In the genomic region with DNA sequence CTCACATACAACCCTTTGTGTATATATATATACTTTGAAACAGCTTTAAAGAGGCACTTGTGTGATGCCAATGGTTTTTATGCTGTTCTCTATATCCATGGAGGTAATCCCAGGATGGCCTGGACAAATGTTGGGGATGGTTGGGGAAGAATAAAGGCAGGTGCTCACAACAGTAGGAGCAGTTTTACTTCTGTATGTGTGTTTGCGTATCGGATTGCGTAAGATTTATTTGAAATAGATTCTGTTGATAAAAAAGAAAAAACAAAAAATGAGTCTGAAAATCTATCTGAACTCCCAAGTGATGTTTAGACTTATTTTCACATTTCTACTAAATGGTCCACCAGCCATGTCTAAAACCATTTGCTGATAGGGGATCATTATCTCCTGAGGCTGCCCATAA, we compare ENCODE assay signal across 32 cellular contexts.
"Had no signal": no experiment of that assay in that cellular context is flagged by ENCODE, and none has a peak within 500 bp of the region (broad histone marks: within the 10 kb centered on the region; RNA-seq: fewer than 3 reads in every experiment).

No MANE protein-coding gene starts in this region.

- H3K4me3 Mint-ChIP-seq: activated naive CD4-positive, alpha-beta T cell treated with anti-CD3 and anti-CD28 coated beads for 36 hours; activated naive CD8-positive, alpha-beta T cell treated with anti-CD3 and anti-CD28 coated beads, Interleukin-2, amount 10 ng/mL, durations not matched to agents 7 days and 5 days; effector memory CD8-positive, alpha-beta T cell; naive B cell; neural crest cell; stimulated activated naive B cell treated with anti-CD40 and anti-IgM and Interleukin-4, amounts not matched to agents 10 μg/mL and 1 μg/mL and 100 μg/mL, for 72 hours; T-helper 1 cell treated with Interleukin-12 subunit alpha and Interleukin-12 subunit beta and Interleukin-4 antibody, amounts not matched to agents 30 μg/mL and 1 μg/mL, for 36 hours had no signal

- ATAC-seq: activated CD4-positive, CD25-positive, alpha-beta regulatory T cell treated with anti-CD3 and anti-CD28 coated beads, Interleukin-2, amount 50 U/mL, for 24 hours; effector memory CD8-positive, alpha-beta T cell; esophagus mucosa; foreskin keratinocyte; pancreas; stimulated activated naive B cell treated with anti-CD40 and anti-IgM and Interleukin-4, amounts not matched to agents 10 μg/mL and 1 μg/mL and 100 μg/mL, for 72 hours had no signal

- H3K27me3 ChIP-seq: brain microvascular endothelial cell, foreskin keratinocyte, pancreas, stomach, tibial artery had no signal

- H3K36me3 ChIP-seq: prostate gland had no signal

- H3K27ac ChIP-seq: brain microvascular endothelial cell, foreskin keratinocyte, pancreas, prostate gland, stomach, tibial artery, VCaP had no signal

- H3K9me3 Mint-ChIP-seq: activated naive CD4-positive, alpha-beta T cell treated with anti-CD3 and anti-CD28 coated beads for 36 hours; activated naive CD8-positive, alpha-beta T cell treated with anti-CD3 and anti-CD28 coated beads, Interleukin-2, amount 10 ng/mL, durations not matched to agents 7 days and 5 days; effector memory CD8-positive, alpha-beta T cell; naive B cell; neural crest cell; stimulated activated naive B cell treated with anti-CD40 and anti-IgM and Interleukin-4, amounts not matched to agents 10 μg/mL and 1 μg/mL and 100 μg/mL, for 72 hours; T-helper 1 cell treated with Interleukin-12 subunit alpha and Interleukin-12 subunit beta and Interleukin-4 antibody, amounts not matched to agents 30 μg/mL and 1 μg/mL, for 36 hours had no signal

- DNase-seq: activated CD4-positive, alpha-beta T cell treated with anti-CD3 and anti-CD28 coated beads for 48 hours; activated CD4-positive, alpha-beta T cell treated with anti-CD3 and anti-CD28 coated beads, Interleukin-2, amount 50 U/mL, for 48 hours; activated CD8-positive, alpha-beta memory T cell treated with anti-CD3 and anti-CD28 coated beads for 24 hours; activated effector memory CD4-positive, alpha-beta T cell treated with anti-CD3 and anti-CD28 coated beads, Interleukin-2, amount 50 U/mL, for 16 hours; activated naive CD4-positive, alpha-beta T cell treated with anti-CD3 and anti-CD28 coated beads for 36 hours; activated naive CD8-positive, alpha-beta T cell treated with anti-CD3 and anti-CD28 coated beads, Interleukin-2, amount 10 ng/mL, durations not matched to agents 7 days and 5 days; amniotic stem cell; brain microvascular endothelial cell; caudate nucleus; cortex of kidney; effector memory CD8-positive, alpha-beta T cell; foreskin keratinocyte; kidney glomerular epithelial cell; mammary epithelial cell; naive B cell; nucleus accumbens; pancreas; stimulated activated CD4-positive, alpha-beta T cell treated with anti-CD3 and anti-CD28 coated beads, Interleukin-15, amount 100 ng/mL, for 24 hours; stimulated activated CD4-positive, alpha-beta T cell treated with anti-CD3 and anti-CD28 coated beads, Interleukin-2, amount 100 ng/mL, for 24 hours; stimulated activated naive B cell treated with anti-CD40 and anti-IgM and Interleukin-4, amounts not matched to agents 10 μg/mL and 1 μg/mL and 100 μg/mL, for 72 hours; stomach; T-helper 9 cell; tibial artery had no signal

- H3K9me3 ChIP-seq: pancreas, prostate gland, stomach, tibial artery had no signal

- H3K4me3 ChIP-seq: pancreas, prostate gland, stomach, tibial artery had no signal

- FAIRE-seq: astrocyte, endothelial cell of umbilical vein, pancreas, TTC549 had no signal

- H3K4me1 ChIP-seq: foreskin keratinocyte, prostate gland, tibial artery had no signal

- H3K27me3 Mint-ChIP-seq: activated naive CD8-positive, alpha-beta T cell treated with anti-CD3 and anti-CD28 coated beads, Interleukin-2, amount 10 ng/mL, durations not matched to agents 7 days and 5 days; effector memory CD8-positive, alpha-beta T cell; naive B cell; stimulated activated naive B cell treated with anti-CD40 and anti-IgM and Interleukin-4, amounts not matched to agents 10 μg/mL and 1 μg/mL and 100 μg/mL, for 72 hours had no signal

- H3K27ac Mint-ChIP-seq: activated naive CD4-positive, alpha-beta T cell treated with anti-CD3 and anti-CD28 coated beads for 36 hours; activated naive CD8-positive, alpha-beta T cell treated with anti-CD3 and anti-CD28 coated beads, Interleukin-2, amount 10 ng/mL, durations not matched to agents 7 days and 5 days; effector memory CD8-positive, alpha-beta T cell; stimulated activated naive B cell treated with anti-CD40 and anti-IgM and Interleukin-4, amounts not matched to agents 10 μg/mL and 1 μg/mL and 100 μg/mL, for 72 hours; T-helper 1 cell treated with Interleukin-12 subunit alpha and Interleukin-12 subunit beta and Interleukin-4 antibody, amounts not matched to agents 30 μg/mL and 1 μg/mL, for 36 hours had no signal
